ENCODE assay signal across 15 cellular contexts in genomic region chr17:79944251-79944812, GRCh38.
A peak's percentile ranks its signal among the peaks of the same experiment; 100 is the strongest.
DNase-seq lines count a peak whose midpoint lies in the region; ATAC-seq and TF ChIP-seq lines count a peak whose summit lies in the region.
"Had no signal": no experiment of that assay in that cellular context is flagged by ENCODE, and none has a peak within 500 bp of the region (broad histone marks: within the 10 kb centered on the region; RNA-seq: fewer than 3 reads in every experiment).

No MANE protein-coding gene starts in this region.

- H3K79me2 ChIP-seq in H9 (ENCODE audit: insufficient read depth, low read length) = no peaks in the 10 kb centered on the region

- no peak overlapping the region for H3K56ac ChIP-seq in H9 (ENCODE audit: insufficient read length, low read depth, low read length)

- no peak overlapping the region for H3K23ac ChIP-seq in H9 (ENCODE audit: insufficient read length, low read depth, low read length)

- no peak overlapping the region for H3K4ac ChIP-seq in H9 (ENCODE audit: low read depth, low read length)

- H3K4me1 Mint-ChIP-seq in activated CD8-positive, alpha-beta T cell treated with anti-CD3 and anti-CD28 coated beads, Interleukin-2, amount 10 ng/mL, durations not matched to agents 7 days and 5 days (ENCODE audit: low read depth) = peaks cover 19% of the 10 kb centered on the region
- peaks cover 9% of the 10 kb centered on the region for H3K4me1 Mint-ChIP-seq in activated CD8-positive, alpha-beta T cell treated with anti-CD3 and anti-CD28 coated beads for 36 hours (ENCODE audit: low read depth)
- H3K4me1 Mint-ChIP-seq in H9 (peaks cover 13 to 28% of the 10 kb centered on the region in 2 experiments), endothelial cell (ENCODE audit: unreplicated experiment) (no peaks in the 10 kb centered on the region), progenitor cell of endocrine pancreas (ENCODE audit: low read depth) (peaks cover 3% of the 10 kb centered on the region)

- H3K79me1 ChIP-seq in H9 (ENCODE audit: insufficient read depth, low read depth, low read length, poor library complexity, severe bottlenecking) = no peaks in the 10 kb centered on the region

- H2BK12ac ChIP-seq in H9 (ENCODE audit: insufficient read length, low read depth, low read length) = no peak overlapping the region

- no peak overlapping the region for H2BK5ac ChIP-seq in H9 (ENCODE audit: insufficient read length, low read length)

- H4K5ac ChIP-seq in H9 (ENCODE audit: insufficient read length, low read depth, low read length) = no peak overlapping the region

- H2BK15ac ChIP-seq in H9 (ENCODE audit: low read depth, low read length) = no peak overlapping the region

- H3K9me3 Mint-ChIP-seq in activated CD8-positive, alpha-beta T cell treated with anti-CD3 and anti-CD28 coated beads, Interleukin-2, amount 10 ng/mL, durations not matched to agents 7 days and 5 days (ENCODE audit: insufficient read depth) = no peaks in the 10 kb centered on the region
- H3K9me3 Mint-ChIP-seq in activated CD8-positive, alpha-beta T cell treated with anti-CD3 and anti-CD28 coated beads for 36 hours = no peaks in the 10 kb centered on the region
- H3K9me3 Mint-ChIP-seq in H9 (no peaks in the 10 kb centered on the region), endothelial cell (ENCODE audit: unreplicated experiment) (no peaks in the 10 kb centered on the region), progenitor cell of endocrine pancreas (ENCODE audit: low read depth) (no peaks in the 10 kb centered on the region)
- H3K9me3 Mint-ChIP-seq: activated CD4-positive, alpha-beta T cell treated with anti-CD3 and anti-CD28 coated beads, Interleukin-2, amount 10 ng/mL, durations not matched to agents 24 days and 14 days; activated naive CD4-positive, alpha-beta T cell treated with anti-CD3 and anti-CD28 coated beads, Interleukin-2, amount 50 U/mL, for 72 hours had no signal

- H3K27me3 ChIP-seq in H9 (ENCODE audit: insufficient read depth, low read length) = no peaks in the 10 kb centered on the region
- H3K27me3 ChIP-seq: gastrocnemius medialis had no signal

- no peak overlapping the region for H3K27ac ChIP-seq in H9 (ENCODE audit: insufficient read length, low read depth, low read length)
- H3K27ac ChIP-seq: gastrocnemius medialis, PC-9 had no signal

- no peaks in the 10 kb centered on the region for H3K9me3 ChIP-seq in H9 (ENCODE audit: control insufficient read depth, low read depth, low read length)
- H3K9me3 ChIP-seq: gastrocnemius medialis had no signal

- no peak overlapping the region for H3K4me3 Mint-ChIP-seq in activated CD8-positive, alpha-beta T cell treated with anti-CD3 and anti-CD28 coated beads, Interleukin-2, amount 10 ng/mL, durations not matched to agents 7 days and 5 days
- no peak overlapping the region for H3K4me3 Mint-ChIP-seq in activated CD8-positive, alpha-beta T cell treated with anti-CD3 and anti-CD28 coated beads for 36 hours
- no peak overlapping the region for H3K4me3 Mint-ChIP-seq in H9
- H3K4me3 Mint-ChIP-seq in endothelial cell (ENCODE audit: unreplicated experiment) = peak overlapping the region; percentile 68
- H3K4me3 Mint-ChIP-seq in progenitor cell of endocrine pancreas (ENCODE audit: low read depth) = no peak overlapping the region
- H3K4me3 Mint-ChIP-seq: activated CD4-positive, alpha-beta T cell treated with anti-CD3 and anti-CD28 coated beads, Interleukin-2, amount 10 ng/mL, durations not matched to agents 24 days and 14 days had no signal

- H3K14ac ChIP-seq in H9 (ENCODE audit: insufficient read depth, low read length) = no peak overlapping the region

- no peak overlapping the region for H3K18ac ChIP-seq in H9 (ENCODE audit: insufficient read length, low read depth, low read length)

- H3K27me3 Mint-ChIP-seq in activated CD8-positive, alpha-beta T cell treated with anti-CD3 and anti-CD28 coated beads, Interleukin-2, amount 10 ng/mL, durations not matched to agents 7 days and 5 days (ENCODE audit: low read depth) = no peaks in the 10 kb centered on the region
- H3K27me3 Mint-ChIP-seq in activated CD8-positive, alpha-beta T cell treated with anti-CD3 and anti-CD28 coated beads for 36 hours = no peaks in the 10 kb centered on the region
- H3K27me3 Mint-ChIP-seq in H9 (ENCODE audit: low read depth) = no peaks in the 10 kb centered on the region; the same call in 1 of the 2 replicates
- H3K27me3 Mint-ChIP-seq in endothelial cell (ENCODE audit: unreplicated experiment) = peaks cover 17% of the 10 kb centered on the region
- no peaks in the 10 kb centered on the region for H3K27me3 Mint-ChIP-seq in progenitor cell of endocrine pancreas

- no peak overlapping the region for H2AFZ ChIP-seq in H9 (ENCODE audit: low read length)
- H2AFZ ChIP-seq: PC-9 had no signal

- POLR2A ChIA-PET in activated CD8-positive, alpha-beta T cell treated with anti-CD3 and anti-CD28 coated beads, Interleukin-2, amount 10 ng/mL, durations not matched to agents 7 days and 5 days (lab: Charles Lee) = no interaction called here
- POLR2A ChIA-PET in activated CD8-positive, alpha-beta T cell treated with anti-CD3 and anti-CD28 coated beads for 36 hours (lab: Charles Lee) = interaction anchor here (0.7 kb wide), 1 partner anchor 9 kb away, joined by 5 read pairs; no protein-coding TSS in a partner anchor

- no peaks in the 10 kb centered on the region for H3K36me3 Mint-ChIP-seq in activated CD8-positive, alpha-beta T cell treated with anti-CD3 and anti-CD28 coated beads, Interleukin-2, amount 10 ng/mL, durations not matched to agents 7 days and 5 days (ENCODE audit: low read depth)
- H3K36me3 Mint-ChIP-seq in activated CD8-positive, alpha-beta T cell treated with anti-CD3 and anti-CD28 coated beads for 36 hours (ENCODE audit: low read depth) = peaks cover 1% of the 10 kb centered on the region
- H3K36me3 Mint-ChIP-seq in H9 (ENCODE audit: insufficient read depth in 1 of 3, low read depth in 3 of 3) (peaks cover 42 to 66% (median 59%) of the 10 kb centered on the region in 3 experiments), endothelial cell (ENCODE audit: low read depth, unreplicated experiment) (peaks cover 25% of the 10 kb centered on the region), progenitor cell of endocrine pancreas (ENCODE audit: insufficient read depth) (peaks cover 31% of the 10 kb centered on the region)
- H3K36me3 Mint-ChIP-seq: activated naive CD4-positive, alpha-beta T cell treated with anti-CD3 and anti-CD28 coated beads, Interleukin-2, amount 50 U/mL, for 72 hours had no signal

- H4K8ac ChIP-seq in H9 (replicated peaks; ENCODE audit: insufficient read length, low read depth, low read length) = no peak overlapping the region

- no peak for ATAC-seq in activated CD8-positive, alpha-beta T cell treated with anti-CD3 and anti-CD28 coated beads, Interleukin-2, amount 10 ng/mL, durations not matched to agents 7 days and 5 days
- no peak for ATAC-seq in activated CD8-positive, alpha-beta T cell treated with anti-CD3 and anti-CD28 coated beads for 36 hours
- ATAC-seq in GM19467 (IDR thresholded peaks at IDR 0.05; ENCODE audit: unreplicated experiment) = no peak
- ATAC-seq: activated naive CD4-positive, alpha-beta T cell treated with anti-CD3 and anti-CD28 coated beads, Interleukin-2, amount 50 U/mL, for 72 hours; gastrocnemius medialis had no signal

- no peak overlapping the region for H2AK5ac ChIP-seq in H9 (ENCODE audit: insufficient read length, low read length)

- no peaks in the 10 kb centered on the region for H4K20me1 ChIP-seq in H9 (ENCODE audit: control insufficient read depth, insufficient read depth, insufficient read length)

- H3K4me2 ChIP-seq in H9 (ENCODE audit: insufficient read depth, insufficient read length, low read length) = no peak overlapping the region
- H3K4me2 ChIP-seq: PC-9 had no signal

- H3K4me1 ChIP-seq in H9 (ENCODE audit: insufficient read depth, low read length) = no peaks in the 10 kb centered on the region
- H3K4me1 ChIP-seq: gastrocnemius medialis had no signal

- no peak for TF ChIP-seq CTCF in activated CD8-positive, alpha-beta T cell treated with anti-CD3 and anti-CD28 coated beads for 36 hours (IDR thresholded peaks at IDR 0.05)
- TF ChIP-seq CTCF in H9 (conservative IDR thresholded peaks at IDR 0.05) (no peak), endothelial cell (IDR thresholded peaks at IDR 0.05; ENCODE audit: unreplicated experiment) (no peak), progenitor cell of endocrine pancreas (IDR thresholded peaks at IDR 0.05; ENCODE audit: unreplicated experiment) (no peak)

- no peak overlapping the region for H4K91ac ChIP-seq in H9 (ENCODE audit: insufficient read length, low read depth, low read length)

- peak overlapping the region; percentile 52 for H3K27ac Mint-ChIP-seq in activated CD8-positive, alpha-beta T cell treated with anti-CD3 and anti-CD28 coated beads, Interleukin-2, amount 10 ng/mL, durations not matched to agents 7 days and 5 days
- H3K27ac Mint-ChIP-seq in activated CD8-positive, alpha-beta T cell treated with anti-CD3 and anti-CD28 coated beads for 36 hours = no peak overlapping the region
- H3K27ac Mint-ChIP-seq in H9 (peak overlapping the region; percentile 4 to 93 (median 59); a peak in 4 of 7 replicates), endothelial cell (ENCODE audit: unreplicated experiment) (no peak overlapping the region), progenitor cell of endocrine pancreas (peak overlapping the region; percentile 65)
- H3K27ac Mint-ChIP-seq: activated CD4-positive, alpha-beta T cell treated with anti-CD3 and anti-CD28 coated beads, Interleukin-2, amount 10 ng/mL, durations not matched to agents 24 days and 14 days; activated naive CD4-positive, alpha-beta T cell treated with anti-CD3 and anti-CD28 coated beads, Interleukin-2, amount 50 U/mL, for 72 hours had no signal

- no peak overlapping the region for H3T11ph ChIP-seq in H9 (ENCODE audit: low read length)

- WGBS in H9 (ENCODE audit: extremely low coverage, insufficient read length, low lambda C conversion rate) = no CpG with 5 or more reads among the region's 23 CpGs

- no peak for DNase-seq in activated CD8-positive, alpha-beta T cell treated with anti-CD3 and anti-CD28 coated beads, Interleukin-2, amount 10 ng/mL, durations not matched to agents 7 days and 5 days
- DNase-seq in activated CD8-positive, alpha-beta T cell treated with anti-CD3 and anti-CD28 coated beads for 36 hours = no peak
- DNase-seq in H9 (peak; percentile 31), endothelial cell (ENCODE audit: low spot score) (no peak), progenitor cell of endocrine pancreas (ENCODE audit: low spot score, unreplicated experiment) (no peak), OCI-M1 (lab: John Stamatoyannopoulos, UW) (no peak), DMS 273 treated with DMSO at 0.1 percent for 48 hours (lab: John Stamatoyannopoulos, UW) (no peak)
- DNase-seq: activated CD4-positive, alpha-beta T cell treated with anti-CD3 and anti-CD28 coated beads, Interleukin-2, amount 10 ng/mL, durations not matched to agents 24 days and 14 days; DMS53; gastrocnemius medialis; NCI-H1436; PC-9; stimulated activated CD4-positive, alpha-beta T cell treated with anti-CD3 and anti-CD28 coated beads, Interleukin-12 subunit alpha, Interleukin-12 subunit beta, amount 100 ng/mL, for 4 hours had no signal

- no peak overlapping the region for H3K9ac ChIP-seq in H9 (ENCODE audit: extremely low read depth, insufficient read length, low read length)

- intact Hi-C loops in activated CD8-positive, alpha-beta T cell treated with anti-CD3 and anti-CD28 coated beads for 36 hours (cut with micrococcal nuclease) = no loop called here

- H3K23me2 ChIP-seq in H9 (ENCODE audit: insufficient read length, low read depth, low read length, poor library complexity, severe bottlenecking) = peaks cover 2% of the 10 kb centered on the region

- CTCF ChIA-PET in activated CD8-positive, alpha-beta T cell treated with anti-CD3 and anti-CD28 coated beads, Interleukin-2, amount 10 ng/mL, durations not matched to agents 7 days and 5 days (lab: Charles Lee) = no interaction called here
- CTCF ChIA-PET in activated CD8-positive, alpha-beta T cell treated with anti-CD3 and anti-CD28 coated beads for 36 hours (lab: Charles Lee) = no interaction called here

- no peak overlapping the region for H2BK20ac ChIP-seq in H9 (ENCODE audit: low read depth, low read length, poor library complexity, severe bottlenecking)

- no peak overlapping the region for H2BK120ac ChIP-seq in H9 (ENCODE audit: low read depth, low read length, poor library complexity, severe bottlenecking)

Comparison
In these comparisons a context has a peak if more than half of its experiments do, and no peak if none do; other contexts are left out.
1. H3K27ac Mint-ChIP-seq: peak in activated CD8-positive, alpha-beta T cell treated with anti-CD3 and anti-CD28 coated beads, Interleukin-2, amount 10 ng/mL, durations not matched to agents 7 days and 5 days (single experiment), H9 (3 of 3) and progenitor cell of endocrine pancreas (single experiment); none in activated CD8-positive, alpha-beta T cell treated with anti-CD3 and anti-CD28 coated beads for 36 hours (single experiment) and endothelial cell (single experiment).